ENCODE assay signal across 1 cellular context in the genomic region with DNA sequence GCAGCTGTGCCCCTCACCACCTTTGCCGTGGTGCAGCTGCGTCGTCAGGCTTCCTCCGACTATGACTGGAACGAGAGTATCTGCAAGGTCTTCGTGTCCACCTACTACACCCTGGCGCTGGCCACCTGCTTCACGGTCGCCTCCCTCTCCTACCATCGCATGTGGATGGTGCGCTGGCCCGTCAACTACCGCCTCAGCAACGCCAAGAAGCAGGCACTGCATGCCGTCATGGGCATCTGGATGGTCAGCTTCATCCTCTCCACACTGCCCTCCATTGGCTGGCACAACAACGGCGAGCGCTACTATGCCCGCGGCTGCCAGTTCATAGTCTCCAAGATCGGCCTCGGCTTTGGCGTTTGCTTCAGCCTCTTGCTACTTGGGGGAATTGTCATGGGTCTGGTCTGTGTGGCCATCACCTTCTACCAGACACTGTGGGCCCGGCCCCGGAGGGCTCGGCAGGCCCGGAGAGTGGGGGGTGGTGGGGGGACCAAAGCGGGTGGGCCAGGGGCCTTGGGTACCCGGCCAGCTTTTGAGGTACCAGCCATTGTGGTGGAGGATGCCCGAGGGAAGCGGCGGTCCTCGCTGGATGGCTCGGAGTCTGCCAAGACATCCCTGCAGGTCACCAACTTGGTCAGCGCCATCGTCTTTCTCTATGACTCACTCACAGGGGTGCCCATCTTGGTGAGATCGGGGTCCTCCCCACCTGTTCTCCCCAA.
A peak's percentile ranks its signal among the peaks of the same experiment; 100 is the strongest.
TF ChIP-seq lines count a peak whose summit lies in the region.

No MANE protein-coding gene starts in this region.

TF ChIP-seq in HEK293, 187 proteins besides CTCF, POLR2A, EP300 and RAD21:
- 0 out of 2 replicates have a peak, but pooled peaks have one; percentile 18 for TF ChIP-seq ZNF600 (tag by site-specific recombination; IDR thresholded peaks at IDR 0.05)
- TF ChIP-seq EGR2 (tag by site-specific recombination; IDR thresholded peaks at IDR 0.05; ENCODE audit: low read depth): no peak
- TF ChIP-seq, protein P1, sequence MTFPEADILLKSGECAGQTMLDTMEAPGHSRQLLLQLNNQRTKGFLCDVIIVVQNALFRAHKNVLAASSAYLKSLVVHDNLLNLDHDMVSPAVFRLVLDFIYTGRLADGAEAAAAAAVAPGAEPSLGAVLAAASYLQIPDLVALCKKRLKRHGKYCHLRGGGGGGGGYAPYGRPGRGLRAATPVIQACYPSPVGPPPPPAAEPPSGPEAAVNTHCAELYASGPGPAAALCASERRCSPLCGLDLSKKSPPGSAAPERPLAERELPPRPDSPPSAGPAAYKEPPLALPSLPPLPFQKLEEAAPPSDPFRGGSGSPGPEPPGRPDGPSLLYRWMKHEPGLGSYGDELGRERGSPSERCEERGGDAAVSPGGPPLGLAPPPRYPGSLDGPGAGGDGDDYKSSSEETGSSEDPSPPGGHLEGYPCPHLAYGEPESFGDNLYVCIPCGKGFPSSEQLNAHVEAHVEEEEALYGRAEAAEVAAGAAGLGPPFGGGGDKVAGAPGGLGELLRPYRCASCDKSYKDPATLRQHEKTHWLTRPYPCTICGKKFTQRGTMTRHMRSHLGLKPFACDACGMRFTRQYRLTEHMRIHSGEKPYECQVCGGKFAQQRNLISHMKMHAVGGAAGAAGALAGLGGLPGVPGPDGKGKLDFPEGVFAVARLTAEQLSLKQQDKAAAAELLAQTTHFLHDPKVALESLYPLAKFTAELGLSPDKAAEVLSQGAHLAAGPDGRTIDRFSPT (tag by site-specific recombination; IDR thresholded peaks at IDR 0.05): 0 out of 2 replicates have a peak, but pooled peaks have one; percentile 26
- TF ChIP-seq, protein P2, sequence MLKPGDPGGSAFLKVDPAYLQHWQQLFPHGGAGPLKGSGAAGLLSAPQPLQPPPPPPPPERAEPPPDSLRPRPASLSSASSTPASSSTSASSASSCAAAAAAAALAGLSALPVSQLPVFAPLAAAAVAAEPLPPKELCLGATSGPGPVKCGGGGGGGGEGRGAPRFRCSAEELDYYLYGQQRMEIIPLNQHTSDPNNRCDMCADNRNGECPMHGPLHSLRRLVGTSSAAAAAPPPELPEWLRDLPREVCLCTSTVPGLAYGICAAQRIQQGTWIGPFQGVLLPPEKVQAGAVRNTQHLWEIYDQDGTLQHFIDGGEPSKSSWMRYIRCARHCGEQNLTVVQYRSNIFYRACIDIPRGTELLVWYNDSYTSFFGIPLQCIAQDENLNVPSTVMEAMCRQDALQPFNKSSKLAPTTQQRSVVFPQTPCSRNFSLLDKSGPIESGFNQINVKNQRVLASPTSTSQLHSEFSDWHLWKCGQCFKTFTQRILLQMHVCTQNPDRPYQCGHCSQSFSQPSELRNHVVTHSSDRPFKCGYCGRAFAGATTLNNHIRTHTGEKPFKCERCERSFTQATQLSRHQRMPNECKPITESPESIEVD (tag by site-specific recombination; IDR thresholded peaks at IDR 0.05): no peak
- no peak for TF ChIP-seq SP7 (tag by site-specific recombination; IDR thresholded peaks at IDR 0.05)
- no peak for TF ChIP-seq ZNF341 (tag by site-specific recombination; IDR thresholded peaks at IDR 0.05; ENCODE audit: low read depth)
- TF ChIP-seq, protein P3, sequence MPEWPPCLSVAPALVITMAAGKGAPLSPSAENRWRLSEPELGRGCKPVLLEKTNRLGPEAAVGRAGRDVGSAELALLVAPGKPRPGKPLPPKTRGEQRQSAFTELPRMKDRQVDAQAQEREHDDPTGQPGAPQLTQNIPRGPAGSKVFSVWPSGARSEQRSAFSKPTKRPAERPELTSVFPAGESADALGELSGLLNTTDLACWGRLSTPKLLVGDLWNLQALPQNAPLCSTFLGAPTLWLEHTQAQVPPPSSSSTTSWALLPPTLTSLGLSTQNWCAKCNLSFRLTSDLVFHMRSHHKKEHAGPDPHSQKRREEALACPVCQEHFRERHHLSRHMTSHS (tag by site-specific recombination; IDR thresholded peaks at IDR 0.05): no peak
TF ChIP-seq in HEK293: peak in this region for 2.
